ENCODE assay signal across 15 cellular contexts in genomic region chr7:108028111-108028510, GRCh38. TPM values are rescaled to one million over a fixed set of nuclear protein-coding genes. Genes with fewer than 3 reads are reported as not detected.
"Had no signal": no experiment of that assay in that cellular context is flagged by ENCODE, and none has a peak within 500 bp of the region (broad histone marks: within the 10 kb centered on the region; RNA-seq: fewer than 3 reads in every experiment).

No MANE protein-coding gene starts in this region.

- ATAC-seq: effector memory CD8-positive, alpha-beta T cell; lower lobe of right lung; T-helper 17 cell had no signal

- H3K9me3 ChIP-seq: lower lobe of right lung, thyroid gland had no signal

- H3K4me1 Mint-ChIP-seq: central memory CD8-positive, alpha-beta T cell; naive B cell; T-helper 17 cell had no signal

- H3K4me3 Mint-ChIP-seq: activated naive CD8-positive, alpha-beta T cell; activated T-cell treated with anti-CD3 and anti-CD28 coated beads, Interleukin-2, amount 50 U/mL, for 24 hours; brain; central memory CD8-positive, alpha-beta T cell; dendritic cell treated with granulocyte-macrophage colony-stimulating factor and Interleukin-4, amounts not matched to agents 40 ng/mL and 50 ng/mL, for 4 days; effector memory CD8-positive, alpha-beta T cell; naive B cell; T-helper 17 cell had no signal

- H3K27me3 ChIP-seq: thyroid gland had no signal

- H3K4me3 ChIP-seq: lower lobe of right lung, thyroid gland had no signal

- H3K36me3 ChIP-seq: lower lobe of right lung, thyroid gland had no signal

- H3K4me1 ChIP-seq: lower lobe of right lung had no signal

- H3K27ac ChIP-seq: lower lobe of right lung had no signal

- H3K27me3 Mint-ChIP-seq: brain had no signal

- DNase-seq: activated CD4-positive, alpha-beta T cell treated with anti-CD3 and anti-CD28 coated beads, Interleukin-2, amount 50 U/mL, for 1 hour; activated effector memory CD4-positive, alpha-beta T cell treated with anti-CD3 and anti-CD28 coated beads, Interleukin-2, amount 50 U/mL, for 16 hours; activated T-cell treated with anti-CD3 and anti-CD28 coated beads, Interleukin-2, amount 50 U/mL, for 24 hours; amygdala; effector memory CD8-positive, alpha-beta T cell; lower lobe of right lung; midbrain; naive B cell; retina; T-helper 17 cell; thyroid gland had no signal

- H3K9me3 Mint-ChIP-seq: activated T-cell treated with anti-CD3 and anti-CD28 coated beads, Interleukin-2, amount 50 U/mL, for 24 hours; brain; central memory CD8-positive, alpha-beta T cell; dendritic cell treated with granulocyte-macrophage colony-stimulating factor and Interleukin-4, amounts not matched to agents 40 ng/mL and 50 ng/mL, for 4 days; effector memory CD8-positive, alpha-beta T cell; naive B cell had no signal

- H3K36me3 Mint-ChIP-seq: brain, naive B cell had no signal

- H3K27ac Mint-ChIP-seq: activated naive CD8-positive, alpha-beta T cell; activated T-cell treated with anti-CD3 and anti-CD28 coated beads, Interleukin-2, amount 50 U/mL, for 24 hours; brain; dendritic cell treated with granulocyte-macrophage colony-stimulating factor and Interleukin-4, amounts not matched to agents 40 ng/mL and 50 ng/mL, for 4 days; effector memory CD8-positive, alpha-beta T cell; naive B cell; T-helper 17 cell had no signal

RNA-seq across cellular contexts. Expression of gene LAMB1, which starts 25.1 kb away (rescaled TPM):
- total RNA-seq: T-helper 17 cell had no signal
